In genomic region chr12:54734196-54734950, GRCh38 we compare ENCODE assay signal across 19 cellular contexts.
DNase-seq lines count a peak whose midpoint lies in the region; ATAC-seq, FAIRE-seq and TF ChIP-seq lines count a peak whose summit lies in the region.
"Had no signal": no experiment of that assay in that cellular context is flagged by ENCODE, and none has a peak within 500 bp of the region (broad histone marks: within the 10 kb centered on the region; RNA-seq: fewer than 3 reads in every experiment).

No MANE protein-coding gene starts in this region.

- peak; percentile 75 to 96 for ATAC-seq in left cardiac atrium
- peak; percentile 99 for ATAC-seq in left lobe of liver

- no peak overlapping the region for H2BK12ac ChIP-seq in H1 (ENCODE audit: low read depth, low read length)

- H2BK15ac ChIP-seq in H1 (ENCODE audit: low read length): no peak overlapping the region

- no peaks in the 10 kb centered on the region for H3K23me2 ChIP-seq in H1 (ENCODE audit: low read depth, low read length)

- no peak overlapping the region for H3K4me3 ChIP-seq in H1 (ENCODE audit: extremely low read depth in 1 of 4, insufficient read depth in 2 of 4, low read depth in 3 of 4, low read length in 4 of 4)
- H3K4me3 ChIP-seq: MG63 had no signal

- TF ChIP-seq EP300 in H1 (IDR thresholded peaks at IDR 0.05; ENCODE audit: borderline replicate concordance in 1 of 2, low read depth in 2 of 2, low read length in 2 of 2): no peak

- CTCF ChIA-PET in H1 (lab: Charles Lee; ENCODE audit: partially characterized antibody): interaction anchor here (0.6 to 4.0 kb wide), 9 partner anchors 10 to 448 kb away, joined by 3 to 21 read pairs (median 4); no protein-coding TSS in a partner anchor

- H3K9ac ChIP-seq in H1 (replicated peaks in 1 of 4; ENCODE audit: extremely low read depth in 1 of 4, low read depth in 3 of 4, low read length in 3 of 4): peak overlapping the region in 1 of 4 experiments; percentile 13; a peak in 1 of 7 replicates

- no peak overlapping the region for H2AFZ ChIP-seq in H1 (ENCODE audit: low read length)

- H3K23ac ChIP-seq in H1 (ENCODE audit: insufficient read length): no peak overlapping the region

- H2BK20ac ChIP-seq in H1 (ENCODE audit: low read length): no peak overlapping the region

- H3K27ac ChIP-seq in H1 (ENCODE audit: low read depth, low read length): no peak overlapping the region

- H3K4me2 ChIP-seq in H1 (ENCODE audit: insufficient read depth in 1 of 2, low read depth in 2 of 2, low read length in 2 of 2): no peak overlapping the region

- H4K20me1 ChIP-seq in H1 (replicated peaks in 1 of 2; ENCODE audit: control insufficient read depth in 1 of 2, insufficient read depth in 2 of 2, low read length in 2 of 2): no peaks in the 10 kb centered on the region

- no peak overlapping the region for H4K91ac ChIP-seq in H1 (replicated peaks; ENCODE audit: insufficient read length, low read length)

- peak overlapping the region; percentile 87 for H3K4ac ChIP-seq in H1 (replicated peaks; ENCODE audit: insufficient read length, low read depth, low read length)

- no peak overlapping the region for H3K18ac ChIP-seq in H1 (ENCODE audit: extremely low read depth, low read length)

- WGBS in H1 (ENCODE audit: extremely low coverage in 1 of 2, insufficient coverage in 1 of 2, insufficient read length in 1 of 2, insufficient replicate concordance in 2 of 2, low coverage in 1 of 2, low lambda C conversion rate in 2 of 2, missing lambda C conversion rate in 1 of 2), 2 experiments: 91% methylated on average over 4 of the region's 4 CpGs; no CpG with 5 or more reads in 1 of the 2 experiments

- H2BK5ac ChIP-seq in H1 (ENCODE audit: low read depth, low read length): peak overlapping the region; percentile 16; the same call in 1 of the 2 replicates

- no peak overlapping the region for H4K5ac ChIP-seq in H1 (ENCODE audit: insufficient read length, low read depth, low read length)

- FAIRE-seq in H1 (lab: Jason Lieb, UNC) (no peak), H54 (lab: Jason Lieb, UNC) (no peak), GM12891 (lab: Jason Lieb, UNC) (no peak)
- FAIRE-seq: GM18507, RCC 7860 had no signal

- intact Hi-C loops in left cardiac atrium (cut with DNase I): no loop called here

- TF ChIP-seq POLR2A in H1 (IDR thresholded peaks at IDR 0.05; ENCODE audit: control extremely low read depth in 1 of 2, low read depth in 2 of 2, low read length in 2 of 2) (no peak), H54 (IDR thresholded peaks at IDR 0.05; ENCODE audit: low read depth, low read length) (no peak), GM12891 (IDR thresholded peaks at IDR 0.05; ENCODE audit: low read depth, low read length) (no peak)

- H3K14ac ChIP-seq in H1 (ENCODE audit: insufficient read length): no peak overlapping the region

- TF ChIP-seq RAD21 in H1 (IDR thresholded peaks at IDR 0.05 in 1 of 2, conservative IDR thresholded peaks at IDR 0.05 in 1 of 2; ENCODE audit: low read depth in 2 of 2, low read length in 2 of 2): no peak

- no peak overlapping the region for H4K8ac ChIP-seq in H1 (ENCODE audit: extremely low read depth, insufficient read depth, low read length)

- no peaks in the 10 kb centered on the region for H3K27me3 ChIP-seq in H1 (replicated peaks in 1 of 4; ENCODE audit: control insufficient read depth in 3 of 4, extremely low read depth in 1 of 4, insufficient read depth in 3 of 4, low read length in 3 of 4)
- H3K27me3 ChIP-seq: MG63 had no signal

- H3K79me2 ChIP-seq in H1 (ENCODE audit: control insufficient read depth in 1 of 2, insufficient read depth in 2 of 2, low read length in 2 of 2): no peaks in the 10 kb centered on the region

- no peaks in the 10 kb centered on the region for H3K79me1 ChIP-seq in H1 (ENCODE audit: low read depth, low read length)

- peaks cover 0 to 7% (median 3%) of the 10 kb centered on the region in 4 experiments; a peak in 2 of 7 replicates for H3K4me1 ChIP-seq in H1 (replicated peaks in 1 of 4; ENCODE audit: control insufficient read depth in 3 of 4, insufficient read depth in 4 of 4, low read length in 3 of 4)

- H3K56ac ChIP-seq in H1 (replicated peaks; ENCODE audit: insufficient read length, low read depth, low read length): no peak overlapping the region

- no peak for DNase-seq in H1 (ENCODE audit: low read depth in 1 of 2, low spot score in 2 of 2)
- DNase-seq in left cardiac atrium: no peak
- peak; percentile 82 for DNase-seq in left lobe of liver (ENCODE audit: low spot score)
- peak; percentile 33 for DNase-seq in renal cortical epithelial cell (ENCODE audit: low read depth)
- DNase-seq in H54 (ENCODE audit: insufficient read length, low spot score): no peak
- DNase-seq in GM12891 (ENCODE audit: insufficient read length, low spot score): no peak
- no peak for DNase-seq in NCI-H187 treated with DMSO at 0.1 percent for 48 hours (lab: John Stamatoyannopoulos, UW)
- DNase-seq: Calu3; CD4-positive, alpha-beta memory T cell; DMS79; HFFc6; IMR-90; Karpas-422; MG63; NCI-H1092; NCI-H146; NCI-H510A treated with DMSO at 0.1 percent for 48 hours had no signal

- H2BK120ac ChIP-seq in H1 (replicated peaks; ENCODE audit: low read depth, low read length): peak overlapping the region; percentile 15

- no peaks in the 10 kb centered on the region for H3K36me3 ChIP-seq in H1 (ENCODE audit: control insufficient read depth in 2 of 4, insufficient read depth in 4 of 4, low read length in 3 of 4)
- H3K36me3 ChIP-seq: MG63 had no signal

- POLR2A ChIA-PET in H1 (lab: Charles Lee; ENCODE audit: partially characterized antibody): interaction anchor here (0.6 kb wide), 1 partner anchor 171 kb away, joined by 3 read pairs; no protein-coding TSS in a partner anchor

- H3K9me3 ChIP-seq in H1 (ENCODE audit: insufficient read depth in 2 of 2, low read depth in 1 of 2, low read length in 1 of 2): no peaks in the 10 kb centered on the region
- H3K9me3 ChIP-seq: MG63 had no signal

- no peak for TF ChIP-seq CTCF in H1 (IDR thresholded peaks at IDR 0.05; ENCODE audit: control extremely low read depth in 1 of 3, insufficient read depth in 1 of 3, low read depth in 1 of 3, low read length in 3 of 3)

- no peak overlapping the region for H2AK5ac ChIP-seq in H1 (ENCODE audit: low read depth, low read length)

TF ChIP-seq in H1, 55 proteins besides CTCF, POLR2A, EP300 and RAD21 (continues in another document):
- TF ChIP-seq BACH1 (IDR thresholded peaks at IDR 0.05; ENCODE audit: low read length) (no peak), GTF2F1 (IDR thresholded peaks at IDR 0.05; ENCODE audit: borderline replicate concordance, low read depth, low read length) (no peak), TAF1 (IDR thresholded peaks at IDR 0.05; ENCODE audit: low read depth, low read length) (no peak), MAFK (IDR thresholded peaks at IDR 0.05; ENCODE audit: low read depth, low read length) (no peak), ASH2L (IDR thresholded peaks at IDR 0.05; ENCODE audit: low read length) (no peak), CEBPB (IDR thresholded peaks at IDR 0.05; ENCODE audit: low read depth, low read length) (no peak), MAX (IDR thresholded peaks at IDR 0.05) (no peak), SP1 (IDR thresholded peaks at IDR 0.05; ENCODE audit: low read depth, low read length) (no peak), SP4 (IDR thresholded peaks at IDR 0.05; ENCODE audit: low read length) (no peak), CBX5 (IDR thresholded peaks at IDR 0.05; ENCODE audit: low read depth, low read length) (no peak), CTBP2 (IDR thresholded peaks at IDR 0.05; ENCODE audit: borderline replicate concordance, insufficient read depth, insufficient read length, low read length) (no peak)

TF ChIP-seq in GM12891, 5 proteins besides CTCF, POLR2A, EP300 and RAD21:
- TF ChIP-seq POU2F2 (IDR thresholded peaks at IDR 0.05; ENCODE audit: low read depth, low read length) (no peak), POLR2AphosphoS5 (IDR thresholded peaks at IDR 0.05; ENCODE audit: low read depth, low read length) (no peak), PAX5 (IDR thresholded peaks at IDR 0.05; ENCODE audit: insufficient read depth, low read length, severe bottlenecking) (no peak), SPI1 (IDR thresholded peaks at IDR 0.05; ENCODE audit: low read depth, low read length) (no peak), TAF1 (IDR thresholded peaks at IDR 0.05; ENCODE audit: low read depth, low read length) (no peak)

Comparison
In these comparisons a context has a peak if more than half of its experiments do, and no peak if none do; other contexts are left out.
1. DNase-seq: peak in left lobe of liver (single experiment) and renal cortical epithelial cell (single experiment); none in H1 (0 of 2), left cardiac atrium (single experiment), H54 (single experiment), GM12891 (single experiment) and NCI-H187 treated with DMSO at 0.1 percent for 48 hours (single experiment).